Comparison of ENCODE assay signal across 17 cellular contexts in genomic region chr4:185895866-185896265, GRCh38.
"Had no signal": no experiment of that assay in that cellular context is flagged by ENCODE, and none has a peak within 500 bp of the region (broad histone marks: within the 10 kb centered on the region; RNA-seq: fewer than 3 reads in every experiment).

No MANE protein-coding gene starts in this region.

- H3K9me3 ChIP-seq: left ventricle myocardium inferior, ovary, right atrium auricular region, right lobe of liver, spleen, suprapubic skin, thoracic aorta, tibial artery, upper lobe of left lung, vagina had no signal

- H3K36me3 ChIP-seq: left ventricle myocardium inferior, ovary, right atrium auricular region, right lobe of liver, spleen, suprapubic skin, thoracic aorta, tibial artery, upper lobe of left lung, vagina had no signal

- H3K4me3 ChIP-seq: left ventricle myocardium inferior, lung, ovary, right atrium auricular region, right lobe of liver, spleen, suprapubic skin, thoracic aorta, tibial artery, upper lobe of left lung, vagina had no signal

- FAIRE-seq: small intestine had no signal

- H3K27me3 ChIP-seq: ovary, right atrium auricular region, right lobe of liver, spleen, suprapubic skin, tibial artery, upper lobe of left lung, vagina had no signal

- DNase-seq: islet precursor cell; left ventricle myocardium inferior; mesendoderm; naive thymus-derived CD4-positive, alpha-beta T cell; ovary; right lobe of liver; small intestine; spleen; stimulated activated CD4-positive, alpha-beta T cell treated with anti-CD3 and anti-CD28 coated beads, Interleukin-4, amount 100 ng/mL, for 24 hours; stimulated activated naive CD4-positive, alpha-beta T cell; tibial artery had no signal

- H3K27ac ChIP-seq: left ventricle myocardium inferior, ovary, right atrium auricular region, right lobe of liver, spleen, suprapubic skin, thoracic aorta, tibial artery, upper lobe of left lung, vagina had no signal

- H3K4me1 ChIP-seq: left ventricle myocardium inferior, right atrium auricular region, spleen, suprapubic skin, tibial artery, vagina had no signal
